Comparison of ENCODE assay signal across 8 cellular contexts in genomic region chr4:53908661-53909078, GRCh38.
DNase-seq lines count a peak whose midpoint lies in the region; ATAC-seq and TF ChIP-seq lines count a peak whose summit lies in the region.

No MANE protein-coding gene starts in this region.

- H3K9ac ChIP-seq in KMS-11, result no peak overlapping the region

- no peaks in the 10 kb centered on the region for H3K27me3 ChIP-seq in KMS-11 (ENCODE audit: insufficient read depth, low read depth)
- peaks cover 36% of the 10 kb centered on the region for H3K27me3 ChIP-seq in lower lobe of right lung (ENCODE audit: low read depth)
- H3K27me3 ChIP-seq in tibial nerve, result peaks cover 0 to 11% of the 10 kb centered on the region in 2 donors

- H3K4me3 ChIP-seq in KMS-11 (IDR thresholded peaks at IDR 0.05; ENCODE audit: insufficient read depth, low read depth, low read length) (no peak overlapping the region), lower lobe of right lung (peak overlapping the region; percentile 20), tibial nerve (peak overlapping the region in 1 of 4 donors; percentile 27)

- no peak overlapping the region for H3K4me2 ChIP-seq in KMS-11

- H2AFZ ChIP-seq in KMS-11 (ENCODE audit: low read depth), result 0 out of 2 replicates have a peak overlapping the region, but pooled peaks have one; percentile 28

- no peaks in the 10 kb centered on the region for H3K79me2 ChIP-seq in KMS-11 (ENCODE audit: insufficient read depth, low read depth)

- intact Hi-C loops in lower lobe of right lung (cut with DNase I), result no loop called here

- H4K20me1 ChIP-seq in KMS-11 (ENCODE audit: insufficient read depth), result no peaks in the 10 kb centered on the region

- H3K27ac ChIP-seq in KMS-11 (no peak overlapping the region), lower lobe of right lung (no peak overlapping the region), tibial nerve (no peak overlapping the region)

- no peaks in the 10 kb centered on the region for H3K36me3 Mint-ChIP-seq in activated naive CD8-positive, alpha-beta T cell
- H3K36me3 Mint-ChIP-seq in activated naive CD8-positive, alpha-beta T cell treated with anti-CD3 and anti-CD28 coated beads, Interleukin-2, amount 50 U/mL, for 24 hours (ENCODE audit: low read depth), result no peaks in the 10 kb centered on the region

- H3K27me3 Mint-ChIP-seq in activated naive CD8-positive, alpha-beta T cell, result peaks cover 42% of the 10 kb centered on the region
- H3K27me3 Mint-ChIP-seq in activated naive CD8-positive, alpha-beta T cell treated with anti-CD3 and anti-CD28 coated beads, Interleukin-2, amount 50 U/mL, for 24 hours, result peaks cover 55% of the 10 kb centered on the region

- DNase-seq in activated naive CD8-positive, alpha-beta T cell treated with anti-CD3 and anti-CD28 coated beads, Interleukin-2, amount 50 U/mL, for 24 hours, result no peak
- DNase-seq in RPMI7951 (ENCODE audit: low read depth) (peak; percentile 91), dermis blood vessel endothelial cell (peak; percentile 89), lower lobe of right lung (no peak), tibial nerve (ENCODE audit: low spot score in 2 of 2) (peak in 1 of 2 donors; percentile 59)

- H3K9me3 Mint-ChIP-seq in activated naive CD8-positive, alpha-beta T cell (ENCODE audit: low read depth), result no peaks in the 10 kb centered on the region
- no peaks in the 10 kb centered on the region for H3K9me3 Mint-ChIP-seq in activated naive CD8-positive, alpha-beta T cell treated with anti-CD3 and anti-CD28 coated beads, Interleukin-2, amount 50 U/mL, for 24 hours

- no peaks in the 10 kb centered on the region for H3K9me3 ChIP-seq in lower lobe of right lung
- H3K9me3 ChIP-seq in tibial nerve, result no peaks in the 10 kb centered on the region

- TF ChIP-seq POLR2A in tibial nerve (IDR thresholded peaks at IDR 0.05) (no peak), GM18505 (IDR thresholded peaks at IDR 0.05; ENCODE audit: borderline replicate concordance, extremely low read depth, insufficient read depth, insufficient read length) (no peak)

- no peak for ATAC-seq in activated naive CD8-positive, alpha-beta T cell treated with anti-CD3 and anti-CD28 coated beads, Interleukin-2, amount 50 U/mL, for 24 hours
- ATAC-seq in lower lobe of right lung (peak; percentile 87 to 93), GM18505 (IDR thresholded peaks at IDR 0.05; ENCODE audit: unreplicated experiment) (no peak)

- H3K4me3 Mint-ChIP-seq in activated naive CD8-positive, alpha-beta T cell, result peak overlapping the region; percentile 15
- H3K4me3 Mint-ChIP-seq in activated naive CD8-positive, alpha-beta T cell treated with anti-CD3 and anti-CD28 coated beads, Interleukin-2, amount 50 U/mL, for 24 hours, result no peak overlapping the region

- H3K36me3 ChIP-seq in KMS-11 (ENCODE audit: insufficient read depth), result no peaks in the 10 kb centered on the region
- H3K36me3 ChIP-seq in lower lobe of right lung, result no peaks in the 10 kb centered on the region
- no peaks in the 10 kb centered on the region for H3K36me3 ChIP-seq in tibial nerve

- TF ChIP-seq CTCF in KMS-11 (conservative IDR thresholded peaks at IDR 0.05; ENCODE audit: low read depth, low read length) (peak; percentile 71), lower lobe of right lung (IDR thresholded peaks at IDR 0.05) (peak; percentile 74), tibial nerve (IDR thresholded peaks at IDR 0.05) (peak; percentile 27 to 70 (median 57))

- peaks cover 16% of the 10 kb centered on the region for H3K4me1 Mint-ChIP-seq in activated naive CD8-positive, alpha-beta T cell (ENCODE audit: low read depth)
- peaks cover 12% of the 10 kb centered on the region for H3K4me1 Mint-ChIP-seq in activated naive CD8-positive, alpha-beta T cell treated with anti-CD3 and anti-CD28 coated beads, Interleukin-2, amount 50 U/mL, for 24 hours

- no peaks in the 10 kb centered on the region for H3K4me1 ChIP-seq in KMS-11 (ENCODE audit: low read depth, poor library complexity, severe bottlenecking)
- H3K4me1 ChIP-seq in lower lobe of right lung, result peaks cover 30% of the 10 kb centered on the region
- H3K4me1 ChIP-seq in tibial nerve, result peaks cover 0 to 42% (median 3%) of the 10 kb centered on the region in 4 donors

- TF ChIP-seq EP300 in tibial nerve (IDR thresholded peaks at IDR 0.05), result peak in 1 of 2 donors; percentile 49

- 2 to 4% methylated on average over 8 of the region's 8 CpGs for WGBS in tibial nerve, 2 donors

- no peak overlapping the region for H3K27ac Mint-ChIP-seq in activated naive CD8-positive, alpha-beta T cell
- H3K27ac Mint-ChIP-seq in activated naive CD8-positive, alpha-beta T cell treated with anti-CD3 and anti-CD28 coated beads, Interleukin-2, amount 50 U/mL, for 24 hours, result no peak overlapping the region

Comparison
In these comparisons a context has a peak if more than half of its experiments do, and no peak if none do; other contexts are left out.
1. ATAC-seq: peak in lower lobe of right lung (2 of 2); none in activated naive CD8-positive, alpha-beta T cell treated with anti-CD3 and anti-CD28 coated beads, Interleukin-2, amount 50 U/mL, for 24 hours (single experiment) and GM18505 (single experiment).
2. DNase-seq: peak in RPMI7951 (single experiment) and dermis blood vessel endothelial cell (single experiment); none in activated naive CD8-positive, alpha-beta T cell treated with anti-CD3 and anti-CD28 coated beads, Interleukin-2, amount 50 U/mL, for 24 hours (single experiment) and lower lobe of right lung (single experiment).
3. Peak in every context shown above with its lines, with median percentiles within 50 percentile points of each other: CTCF ChIP-seq.